ENCODE assay signal across 1 cellular context in genomic region chr1:182635871-182636270, GRCh38.
TF ChIP-seq lines count a peak whose summit lies in the region.

No MANE protein-coding gene starts in this region.

TF ChIP-seq in H1, 55 proteins besides CTCF, POLR2A, EP300 and RAD21:
- no peak for TF ChIP-seq POU5F1 (IDR thresholded peaks at IDR 0.05; ENCODE audit: low read depth, low read length)
- TF ChIP-seq BACH1 (IDR thresholded peaks at IDR 0.05; ENCODE audit: low read length) = no peak
- TF ChIP-seq JUND (IDR thresholded peaks at IDR 0.05; ENCODE audit: low read length) = no peak
- no peak for TF ChIP-seq KDM1A (IDR thresholded peaks at IDR 0.05; ENCODE audit: borderline replicate concordance, low read length)
- no peak for TF ChIP-seq KDM5A (IDR thresholded peaks at IDR 0.05; ENCODE audit: low read length)
- no peak for TF ChIP-seq SP1 (IDR thresholded peaks at IDR 0.05; ENCODE audit: low read depth, low read length)
- no peak for TF ChIP-seq CHD1 (IDR thresholded peaks at IDR 0.05; ENCODE audit: low read depth, low read length)
- TF ChIP-seq TAF7 (optimal IDR thresholded peaks at IDR 0.05; ENCODE audit: borderline replicate concordance, low read depth, low read length) = no peak
- TF ChIP-seq ASH2L (IDR thresholded peaks at IDR 0.05; ENCODE audit: low read length) = no peak
- no peak for TF ChIP-seq MAFK (IDR thresholded peaks at IDR 0.05; ENCODE audit: low read depth, low read length)
- no peak for TF ChIP-seq RXRA (IDR thresholded peaks at IDR 0.05; ENCODE audit: insufficient read depth, low read depth, low read length)
- TF ChIP-seq CBX5 (IDR thresholded peaks at IDR 0.05; ENCODE audit: low read depth, low read length) = no peak
- no peak for TF ChIP-seq RNF2 (IDR thresholded peaks at IDR 0.05; ENCODE audit: borderline replicate concordance, low read depth, low read length, missing control alignments, poor library complexity, severe bottlenecking)
- no peak for TF ChIP-seq HDAC2 (IDR thresholded peaks at IDR 0.05; ENCODE audit: borderline replicate concordance in 1 of 2, low read depth in 2 of 2, low read length in 2 of 2)
